Comparison of ENCODE assay signal across 20 cellular contexts in the genomic region with DNA sequence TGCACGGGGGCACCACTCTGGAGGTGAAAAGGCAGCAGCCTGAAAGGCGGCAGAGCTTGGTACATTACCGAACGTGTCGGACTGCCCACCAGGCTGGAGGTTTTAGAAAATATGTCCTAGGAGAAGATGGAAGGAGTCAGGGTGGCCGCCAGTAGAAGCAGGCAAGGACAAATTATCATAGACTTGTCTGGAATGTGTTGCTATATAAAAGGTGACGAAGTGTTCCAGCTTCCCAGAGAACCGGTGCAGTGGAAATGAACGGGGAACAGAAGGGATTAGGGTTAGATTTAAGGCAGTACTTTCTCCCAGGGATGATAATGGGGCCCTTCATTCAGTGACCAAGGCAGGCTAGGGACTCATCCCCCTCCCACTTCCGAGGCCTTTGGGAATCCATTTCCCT. TPM values are rescaled to one million over a fixed set of nuclear protein-coding genes. Genes with fewer than 3 reads are reported as not detected.
DNase-seq lines count a peak whose midpoint lies in the region; ATAC-seq, FAIRE-seq and TF ChIP-seq lines count a peak whose summit lies in the region.
"Had no signal": no experiment of that assay in that cellular context is flagged by ENCODE, and none has a peak within 500 bp of the region (broad histone marks: within the 10 kb centered on the region; RNA-seq: fewer than 3 reads in every experiment).

No MANE protein-coding gene starts in this region.

- H3K4me1 ChIP-seq in right atrium auricular region: peaks cover 0 to 21% of the 10 kb centered on the region in 2 donors
- peaks cover 3% of the 10 kb centered on the region in 2 experiments; a peak in 1 of 5 replicates for H3K4me1 ChIP-seq in K562 (replicated peaks in 1 of 2; ENCODE audit: control insufficient read depth in 2 of 2, insufficient read depth in 2 of 2, low read length in 2 of 2)
- no peaks in the 10 kb centered on the region for H3K4me1 ChIP-seq in hepatocyte (ENCODE audit: insufficient read depth)

- H3K9me1 ChIP-seq in K562 (ENCODE audit: control insufficient read depth, insufficient read depth, low read length): no peaks in the 10 kb centered on the region

- no TSS peak for BruUV-seq in K562 (replicated peaks; lab: Mats Ljungman, UMichigan)

- H3K4me1 Mint-ChIP-seq in type B pancreatic cell (ENCODE audit: unreplicated experiment): peaks cover 20% of the 10 kb centered on the region
- H3K4me1 Mint-ChIP-seq: B cell had no signal

- no peak for TF ChIP-seq CTCF in right atrium auricular region (IDR thresholded peaks at IDR 0.05)
- no peak for TF ChIP-seq CTCF in K562 (IDR thresholded peaks at IDR 0.05 in 2 of 3, conservative IDR thresholded peaks at IDR 0.05 in 1 of 3; ENCODE audit: insufficient read depth in 2 of 3, low read depth in 1 of 3, low read length in 3 of 3)
- no peak for TF ChIP-seq CTCF in type B pancreatic cell (conservative IDR thresholded peaks at IDR 0.05)
- TF ChIP-seq CTCF in hepatocyte (IDR thresholded peaks at IDR 0.05; ENCODE audit: poor library complexity): no peak

- H3K9ac ChIP-seq in K562 (ENCODE audit: insufficient read depth in 1 of 2, low read depth in 2 of 2, low read length in 2 of 2): no peak overlapping the region

- H3K9me2 ChIP-seq in hepatocyte (replicated peaks; ENCODE audit: insufficient read depth): no peaks in the 10 kb centered on the region

- no peak for TF ChIP-seq POLR2A in K562 (conservative IDR thresholded peaks at IDR 0.05)

- H3K36me3 ChIP-seq in right atrium auricular region: no peaks in the 10 kb centered on the region
- H3K36me3 ChIP-seq in K562 (ENCODE audit: control insufficient read depth, insufficient read depth, low read length): no peaks in the 10 kb centered on the region
- H3K36me3 ChIP-seq in hepatocyte (replicated peaks; ENCODE audit: insufficient read depth, low read depth): no peaks in the 10 kb centered on the region

- H3K79me2 ChIP-seq in K562 (ENCODE audit: control insufficient read depth, insufficient read depth, low read length): no peaks in the 10 kb centered on the region
- H3K79me2 ChIP-seq in hepatocyte: no peaks in the 10 kb centered on the region

- no peak for TF ChIP-seq RAD21 in K562 (CRISPR knock-in tag; conservative IDR thresholded peaks at IDR 0.05 in 1 of 2, IDR thresholded peaks at IDR 0.05 in 1 of 2)

- 63% methylated on average over 10 of the region's 10 CpGs for WGBS in K562 (ENCODE audit: insufficient coverage, low coverage, missing lambda C conversion rate)
- 81% methylated on average over 10 of the region's 10 CpGs for WGBS in hepatocyte (ENCODE audit: low lambda C conversion rate, missing lambda C conversion rate)

- FAIRE-seq in K562 (lab: Jason Lieb, UNC): no peak
- FAIRE-seq: HepG2 had no signal

- CTCF ChIA-PET in K562 (lab: Yijun Ruan, JAX; ENCODE audit: low intra/inter-chr PET ratio): no interaction called here

- H3K27me3 ChIP-seq in right atrium auricular region (no peaks in the 10 kb centered on the region), K562 (ENCODE audit: control insufficient read depth in 2 of 2, insufficient read depth in 2 of 2, low read length in 2 of 2) (peaks cover 3 to 6% of the 10 kb centered on the region in 2 experiments; a peak in 3 of 5 replicates), hepatocyte (no peaks in the 10 kb centered on the region)

- no peak overlapping the region for H3K4me3 ChIP-seq in right atrium auricular region
- H3K4me3 ChIP-seq in K562: no peak overlapping the region
- no peak overlapping the region for H3K4me3 ChIP-seq in hepatocyte

- H3K9me3 Mint-ChIP-seq in type B pancreatic cell: no peaks in the 10 kb centered on the region
- H3K9me3 Mint-ChIP-seq: CD4-positive, alpha-beta memory T cell had no signal

- H2AFZ ChIP-seq in K562 (ENCODE audit: low read depth, low read length) (no peak overlapping the region), hepatocyte (no peak overlapping the region)

- H3K27ac ChIP-seq in right atrium auricular region: peak overlapping the region in 1 of 2 donors; percentile 28
- no peak overlapping the region for H3K27ac ChIP-seq in K562 (ENCODE audit: extremely low read depth, low read depth, low read length)
- H3K27ac ChIP-seq in hepatocyte: no peak overlapping the region

- TF ChIP-seq EP300 in K562 (IDR thresholded peaks at IDR 0.05; ENCODE audit: low read length): no peak

- H3K4me2 ChIP-seq in K562 (ENCODE audit: insufficient read depth, low read length) (peak overlapping the region; percentile 55; the same call in 1 of the 2 replicates), hepatocyte (no peak overlapping the region)

- H4K20me1 ChIP-seq in K562 (replicated peaks; ENCODE audit: control insufficient read depth, insufficient read depth, low read length) (no peaks in the 10 kb centered on the region), hepatocyte (ENCODE audit: insufficient read depth, poor library complexity, severe bottlenecking) (no peaks in the 10 kb centered on the region)

- no peaks in the 10 kb centered on the region for H3K36me3 Mint-ChIP-seq in type B pancreatic cell

- intact Hi-C loops in Right ventricle myocardium inferior (cut with DNase I): loop anchor here (5.0 kb wide), 1 partner anchor 98 kb away; no protein-coding TSS in a partner anchor
- intact Hi-C loops in K562 (cut with micrococcal nuclease): no loop called here
- intact Hi-C loops in left ventricle myocardium superior (cut with micrococcal nuclease): no loop called here

- H3K9me3 ChIP-seq in right atrium auricular region: no peaks in the 10 kb centered on the region
- H3K9me3 ChIP-seq in K562 (replicated peaks; ENCODE audit: control insufficient read depth, insufficient read depth, low read depth, low read length): no peaks in the 10 kb centered on the region
- H3K9me3 ChIP-seq in hepatocyte (ENCODE audit: low read depth): no peaks in the 10 kb centered on the region

- H3K27me3 Mint-ChIP-seq in type B pancreatic cell: peaks cover 41% of the 10 kb centered on the region
- H3K27me3 Mint-ChIP-seq: B cell; CD4-positive, alpha-beta memory T cell had no signal

- H3K27ac Mint-ChIP-seq in type B pancreatic cell: no peak overlapping the region
- H3K27ac Mint-ChIP-seq: B cell had no signal

- H3K4me3 Mint-ChIP-seq in type B pancreatic cell: no peak overlapping the region
- H3K4me3 Mint-ChIP-seq: B cell; CD4-positive, alpha-beta memory T cell had no signal

- DNase-seq in Right ventricle myocardium inferior (ENCODE audit: missing footprints) (no peak), right atrium auricular region (ENCODE audit: low spot score) (no peak), K562 (ENCODE audit: extremely low read depth in 1 of 4, low spot score in 3 of 4) (no peak), left ventricle myocardium superior (peak; percentile 12), type B pancreatic cell (ENCODE audit: extremely low spot score, unreplicated experiment) (no peak), SIG-M5 (lab: John Stamatoyannopoulos, UW) (no peak), hepatocyte (ENCODE audit: low spot score) (no peak)
- DNase-seq: Calu3; CD4-positive, alpha-beta memory T cell; GF-D8; GOT3; KG1; NCI-H187; NCI-H2107; NCI-H510A; NCI-H748 treated with DMSO at 0.1 percent for 48 hours; OCI-M1 had no signal

- peak; percentile 40 for ATAC-seq in Right ventricle myocardium inferior
- ATAC-seq in K562: no peak
- peak; percentile 58 for ATAC-seq in left ventricle myocardium superior
- ATAC-seq in GM19467 (IDR thresholded peaks at IDR 0.05; ENCODE audit: unreplicated experiment): no peak
- ATAC-seq: HepG2 had no signal

- POLR2A ChIA-PET in K562 (lab: Yijun Ruan, JAX): interaction anchor here (0.8 to 1.8 kb wide), 4 partner anchors 9 to 54 kb away, joined by 3 to 7 read pairs (median 3); no protein-coding TSS in a partner anchor

- in situ Hi-C loops in K562 (cut with MboI): no loop called here

TF ChIP-seq in K562, 482 proteins besides CTCF, POLR2A, EP300 and RAD21:
- TF ChIP-seq, protein P1, sequence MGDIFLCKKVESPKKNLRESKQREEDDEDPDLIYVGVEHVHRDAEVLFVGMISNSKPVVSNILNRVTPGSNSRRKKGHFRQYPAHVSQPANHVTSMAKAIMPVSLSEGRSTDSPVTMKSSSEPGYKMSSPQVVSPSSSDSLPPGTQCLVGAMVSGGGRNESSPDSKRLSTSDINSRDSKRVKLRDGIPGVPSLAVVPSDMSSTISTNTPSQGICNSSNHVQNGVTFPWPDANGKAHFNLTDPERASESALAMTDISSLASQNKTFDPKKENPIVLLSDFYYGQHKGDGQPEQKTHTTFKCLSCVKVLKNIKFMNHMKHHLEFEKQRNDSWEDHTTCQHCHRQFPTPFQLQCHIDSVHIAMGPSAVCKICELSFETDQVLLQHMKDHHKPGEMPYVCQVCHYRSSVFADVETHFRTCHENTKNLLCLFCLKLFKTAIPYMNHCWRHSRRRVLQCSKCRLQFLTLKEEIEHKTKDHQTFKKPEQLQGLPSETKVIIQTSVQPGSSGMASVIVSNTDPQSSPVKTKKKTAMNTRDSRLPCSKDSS (IDR thresholded peaks at IDR 0.05; ENCODE audit: low read depth, partially characterized antibody): no peak
- no peak for TF ChIP-seq CBFB (CRISPR knock-in tag; IDR thresholded peaks at IDR 0.05)
- TF ChIP-seq CBFA2T3 (IDR thresholded peaks at IDR 0.05): no peak
- TF ChIP-seq MAFG (tag; conservative IDR thresholded peaks at IDR 0.05): no peak
- no peak for TF ChIP-seq HDAC2 (IDR thresholded peaks at IDR 0.05)
- TF ChIP-seq ZNF174 (CRISPR knock-in tag; IDR thresholded peaks at IDR 0.05): no peak
- TF ChIP-seq ZNF644 (tag; IDR thresholded peaks at IDR 0.05; ENCODE audit: low read depth): no peak

RNA-seq across cellular contexts. Expression of a gene that starts 27.4 kb away (rescaled TPM):
- total RNA-seq in Right ventricle myocardium inferior (1.1 TPM), right atrium auricular region (under 1 TPM; 0.37 to 0.79 TPM), K562 (2014; rRNA removed) (0.24 and 2.2 TPM in 2 replicates), K562 (2014; rRNA removed; fragmentation: Illumina TruSeq; extraction: Trizol) (0.35 and 0.62 TPM in 2 replicates), K562 (2015; rRNA removed; fragmentation: Illumina TruSeq; extraction: Trizol) (0.38 and 0.72 TPM in 2 replicates), K562 (2021) (0.58 and 0.60 TPM in 2 replicates), left ventricle myocardium superior (0.59 TPM), type B pancreatic cell (ENCODE audit: low replicate concordance) (3.1 and 3.8 TPM in 2 replicates), hepatocyte (15.8 TPM in 2 replicates)
- 7.2 and 10.4 TPM in 2 replicates for total RNA-seq in K562 (2011; cell fraction: chromatin; rRNA removed; ENCODE audit: low replicate concordance)
- total RNA-seq in K562 (2011; cell fraction: nucleolus; rRNA removed): 6.4 and 7.5 TPM in 2 replicates
- 6.7 and 6.8 TPM in 2 replicates for total RNA-seq in K562 (2011; cell fraction: nucleoplasm; rRNA removed)
- polyA plus RNA-seq in K562 (2011; rRNA removed) (0.14 and 0.39 TPM in 2 replicates), K562 (2014; fragmentation: Illumina TruSeq; extraction: Trizol) (0.22 and 0.43 TPM in 2 replicates), K562 (2014; fragmentation: Nextera tagmentation; extraction: Ambion mirVana) (not detected), K562 (2014; rRNA removed) (0.15 and 0.23 TPM in 2 replicates), hepatocyte (8.0 and 10.2 TPM in 2 replicates)
- 0.27 and 0.52 TPM in 2 replicates for polyA plus RNA-seq in K562 (2011; cell fraction: cytosol; rRNA removed)
- polyA plus RNA-seq in K562 (2011; cell fraction: nucleus; rRNA removed): 0.58 and 1.5 TPM in 2 replicates
- 0.35 and 0.65 TPM in 2 replicates for polyA plus RNA-seq in K562 (2012)
- polyA minus RNA-seq in K562 (2011; rRNA and poly(A)+ RNA removed): 3.4 and 4.3 TPM in 2 replicates
- 1.1 TPM in 1 of 2 replicates, not detected in the other for polyA minus RNA-seq in K562 (2011; cell fraction: cytosol; rRNA and poly(A)+ RNA removed)
- 7.7 and 7.9 TPM in 2 replicates for polyA minus RNA-seq in K562 (2011; cell fraction: nucleus; rRNA and poly(A)+ RNA removed)

Comparison
In these comparisons a context has a peak if more than half of its experiments do, and no peak if none do; other contexts are left out.
1. ATAC-seq: peak in Right ventricle myocardium inferior (single experiment) and left ventricle myocardium superior (single experiment); none in K562 (single experiment) and GM19467 (single experiment).